1 cellular context compared by ENCODE assay signal in the genomic region with DNA sequence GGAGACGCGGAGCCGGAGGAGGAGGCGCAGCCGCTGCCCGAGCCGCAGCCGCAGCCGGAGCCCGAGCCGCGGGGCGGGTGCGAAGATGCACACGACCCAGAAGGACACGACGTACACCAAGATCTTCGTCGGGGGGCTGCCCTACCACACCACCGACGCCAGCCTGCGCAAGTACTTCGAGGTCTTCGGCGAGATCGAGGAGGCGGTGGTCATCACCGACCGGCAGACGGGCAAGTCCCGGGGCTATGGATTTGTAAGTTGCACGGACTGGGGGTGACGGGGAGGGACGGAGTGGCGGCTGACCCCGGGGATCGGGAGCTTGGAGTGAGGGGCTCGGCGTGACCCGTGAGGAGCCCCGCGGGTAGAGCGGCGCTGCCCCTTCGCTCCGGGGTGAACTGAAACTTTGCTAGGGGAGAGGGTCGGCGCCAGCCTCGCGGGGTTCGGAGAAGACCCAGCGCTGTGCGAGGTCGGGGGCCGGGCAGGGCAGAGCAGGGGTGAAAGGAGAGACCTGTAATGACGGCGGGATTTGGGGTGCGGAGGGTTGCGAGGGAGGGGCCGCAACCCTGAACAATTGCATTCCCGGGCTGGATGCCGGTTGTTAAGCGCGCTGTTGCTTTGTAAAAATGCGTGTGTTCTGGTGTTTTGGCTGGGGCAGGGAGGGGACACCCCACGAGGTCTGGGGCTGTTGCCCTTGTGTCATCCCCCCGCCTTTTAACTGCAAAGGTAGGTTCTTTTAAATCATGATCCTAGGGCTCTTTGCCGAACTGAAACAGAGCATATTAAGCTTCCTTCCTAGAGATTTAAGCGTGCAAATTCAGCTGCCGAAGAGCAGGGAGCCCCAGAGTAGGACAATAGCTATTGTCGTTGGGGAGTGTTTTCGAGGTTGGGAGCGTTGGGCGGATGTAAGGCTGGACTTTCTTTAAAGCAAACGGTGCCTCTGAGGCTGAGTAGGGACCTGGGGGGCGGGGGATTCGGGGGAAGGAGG.
A peak's percentile ranks its signal among the peaks of the same experiment; 100 is the strongest.
TF ChIP-seq lines count a peak whose summit lies in the region.

No MANE protein-coding gene starts in this region.

TF ChIP-seq in HepG2, 621 proteins besides CTCF, POLR2A, EP300 and RAD21 (continued from another document and continues in another):
- peak; percentile 68; the same call in 1 of the 2 replicates for TF ChIP-seq TBX2 (CRISPR knock-in tag; IDR thresholded peaks at IDR 0.05; ENCODE audit: borderline replicate concordance)
- peak; percentile 74; the same call in 1 of the 2 replicates for TF ChIP-seq ZNF232 (CRISPR knock-in tag; IDR thresholded peaks at IDR 0.05; ENCODE audit: borderline replicate concordance)
- TF ChIP-seq ZFP36L2 (CRISPR knock-in tag; IDR thresholded peaks at IDR 0.05): no peak
- TF ChIP-seq SKI (IDR thresholded peaks at IDR 0.05; ENCODE audit: partially characterized antibody): no peak
- TF ChIP-seq, protein P1, sequence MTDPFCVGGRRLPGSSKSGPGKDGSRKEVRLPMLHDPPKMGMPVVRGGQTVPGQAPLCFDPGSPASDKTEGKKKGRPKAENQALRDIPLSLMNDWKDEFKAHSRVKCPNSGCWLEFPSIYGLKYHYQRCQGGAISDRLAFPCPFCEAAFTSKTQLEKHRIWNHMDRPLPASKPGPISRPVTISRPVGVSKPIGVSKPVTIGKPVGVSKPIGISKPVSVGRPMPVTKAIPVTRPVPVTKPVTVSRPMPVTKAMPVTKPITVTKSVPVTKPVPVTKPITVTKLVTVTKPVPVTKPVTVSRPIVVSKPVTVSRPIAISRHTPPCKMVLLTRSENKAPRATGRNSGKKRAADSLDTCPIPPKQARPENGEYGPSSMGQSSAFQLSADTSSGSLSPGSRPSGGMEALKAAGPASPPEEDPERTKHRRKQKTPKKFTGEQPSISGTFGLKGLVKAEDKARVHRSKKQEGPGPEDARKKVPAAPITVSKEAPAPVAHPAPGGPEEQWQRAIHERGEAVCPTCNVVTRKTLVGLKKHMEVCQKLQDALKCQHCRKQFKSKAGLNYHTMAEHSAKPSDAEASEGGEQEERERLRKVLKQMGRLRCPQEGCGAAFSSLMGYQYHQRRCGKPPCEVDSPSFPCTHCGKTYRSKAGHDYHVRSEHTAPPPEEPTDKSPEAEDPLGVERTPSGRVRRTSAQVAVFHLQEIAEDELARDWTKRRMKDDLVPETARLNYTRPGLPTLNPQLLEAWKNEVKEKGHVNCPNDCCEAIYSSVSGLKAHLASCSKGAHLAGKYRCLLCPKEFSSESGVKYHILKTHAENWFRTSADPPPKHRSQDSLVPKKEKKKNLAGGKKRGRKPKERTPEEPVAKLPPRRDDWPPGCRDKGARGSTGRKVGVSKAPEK (CRISPR knock-in tag; IDR thresholded peaks at IDR 0.05; ENCODE audit: borderline replicate concordance): no peak
- no peak for TF ChIP-seq ZIK1 (CRISPR knock-in tag; IDR thresholded peaks at IDR 0.05; ENCODE audit: borderline replicate concordance, low read depth)
- TF ChIP-seq SP1 (IDR thresholded peaks at IDR 0.05): no peak
- peak; percentile 13; the same call in 1 of the 2 replicates for TF ChIP-seq SP1 (CRISPR knock-in tag; IDR thresholded peaks at IDR 0.05)
- TF ChIP-seq AGO1 (IDR thresholded peaks at IDR 0.05; ENCODE audit: low read depth, low read length, poor library complexity, severe bottlenecking): peak; percentile 65
- peak; percentile 90; the same call in 1 of the 2 replicates for TF ChIP-seq ZBTB10 (CRISPR knock-in tag; IDR thresholded peaks at IDR 0.05; ENCODE audit: borderline replicate concordance)
- TF ChIP-seq NFYC (CRISPR knock-in tag; IDR thresholded peaks at IDR 0.05): no peak
- TF ChIP-seq ZNF362 (CRISPR knock-in tag; IDR thresholded peaks at IDR 0.05; ENCODE audit: borderline replicate concordance): no peak
- TF ChIP-seq ZNF547 (CRISPR knock-in tag; IDR thresholded peaks at IDR 0.05): peak; percentile 55
- 0 out of 2 replicates have a peak, but pooled peaks have one; percentile 13 for TF ChIP-seq ELK4 (CRISPR knock-in tag; IDR thresholded peaks at IDR 0.05; ENCODE audit: borderline replicate concordance)
- TF ChIP-seq, protein P2, sequence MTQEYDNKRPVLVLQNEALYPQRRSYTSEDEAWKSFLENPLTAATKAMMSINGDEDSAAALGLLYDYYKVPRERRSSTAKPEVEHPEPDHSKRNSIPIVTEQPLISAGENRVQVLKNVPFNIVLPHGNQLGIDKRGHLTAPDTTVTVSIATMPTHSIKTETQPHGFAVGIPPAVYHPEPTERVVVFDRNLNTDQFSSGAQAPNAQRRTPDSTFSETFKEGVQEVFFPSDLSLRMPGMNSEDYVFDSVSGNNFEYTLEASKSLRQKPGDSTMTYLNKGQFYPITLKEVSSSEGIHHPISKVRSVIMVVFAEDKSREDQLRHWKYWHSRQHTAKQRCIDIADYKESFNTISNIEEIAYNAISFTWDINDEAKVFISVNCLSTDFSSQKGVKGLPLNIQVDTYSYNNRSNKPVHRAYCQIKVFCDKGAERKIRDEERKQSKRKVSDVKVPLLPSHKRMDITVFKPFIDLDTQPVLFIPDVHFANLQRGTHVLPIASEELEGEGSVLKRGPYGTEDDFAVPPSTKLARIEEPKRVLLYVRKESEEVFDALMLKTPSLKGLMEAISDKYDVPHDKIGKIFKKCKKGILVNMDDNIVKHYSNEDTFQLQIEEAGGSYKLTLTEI (CRISPR knock-in tag; conservative IDR thresholded peaks at IDR 0.05): no peak
- peak; percentile 52 for TF ChIP-seq HNRNPLL (IDR thresholded peaks at IDR 0.05; ENCODE audit: low read depth, low read length, poor library complexity, severe bottlenecking)
- no peak for TF ChIP-seq ZNF883 (CRISPR knock-in tag; IDR thresholded peaks at IDR 0.05; ENCODE audit: not compliant biosample characterization)
- no peak for TF ChIP-seq POLR2AphosphoS2 (IDR thresholded peaks at IDR 0.05; ENCODE audit: low read depth, low read length)
- TF ChIP-seq, protein P3, sequence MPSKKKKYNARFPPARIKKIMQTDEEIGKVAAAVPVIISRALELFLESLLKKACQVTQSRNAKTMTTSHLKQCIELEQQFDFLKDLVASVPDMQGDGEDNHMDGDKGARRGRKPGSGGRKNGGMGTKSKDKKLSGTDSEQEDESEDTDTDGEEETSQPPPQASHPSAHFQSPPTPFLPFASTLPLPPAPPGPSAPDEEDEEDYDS (CRISPR knock-in tag; IDR thresholded peaks at IDR 0.05): no peak
- TF ChIP-seq MIER2 (CRISPR knock-in tag; IDR thresholded peaks at IDR 0.05): no peak
- 0 out of 2 replicates have a peak, but pooled peaks have one; percentile 66 for TF ChIP-seq ZNF761 (CRISPR knock-in tag; conservative IDR thresholded peaks at IDR 0.05)
- 0 out of 2 replicates have a peak, but pooled peaks have one; percentile 31 for TF ChIP-seq ZNF317 (CRISPR knock-in tag; IDR thresholded peaks at IDR 0.05)
- TF ChIP-seq ZNF549 (CRISPR knock-in tag; IDR thresholded peaks at IDR 0.05): no peak
- TF ChIP-seq SIX1 (CRISPR knock-in tag; IDR thresholded peaks at IDR 0.05; ENCODE audit: borderline replicate concordance): no peak
- 0 out of 2 replicates have a peak, but pooled peaks have one; percentile 18 for TF ChIP-seq TMF1 (CRISPR knock-in tag; IDR thresholded peaks at IDR 0.05; ENCODE audit: low read depth)
- 0 out of 2 replicates have a peak, but pooled peaks have one; percentile 40 for TF ChIP-seq ZNF589 (CRISPR knock-in tag; conservative IDR thresholded peaks at IDR 0.05)
- TF ChIP-seq, protein P4, sequence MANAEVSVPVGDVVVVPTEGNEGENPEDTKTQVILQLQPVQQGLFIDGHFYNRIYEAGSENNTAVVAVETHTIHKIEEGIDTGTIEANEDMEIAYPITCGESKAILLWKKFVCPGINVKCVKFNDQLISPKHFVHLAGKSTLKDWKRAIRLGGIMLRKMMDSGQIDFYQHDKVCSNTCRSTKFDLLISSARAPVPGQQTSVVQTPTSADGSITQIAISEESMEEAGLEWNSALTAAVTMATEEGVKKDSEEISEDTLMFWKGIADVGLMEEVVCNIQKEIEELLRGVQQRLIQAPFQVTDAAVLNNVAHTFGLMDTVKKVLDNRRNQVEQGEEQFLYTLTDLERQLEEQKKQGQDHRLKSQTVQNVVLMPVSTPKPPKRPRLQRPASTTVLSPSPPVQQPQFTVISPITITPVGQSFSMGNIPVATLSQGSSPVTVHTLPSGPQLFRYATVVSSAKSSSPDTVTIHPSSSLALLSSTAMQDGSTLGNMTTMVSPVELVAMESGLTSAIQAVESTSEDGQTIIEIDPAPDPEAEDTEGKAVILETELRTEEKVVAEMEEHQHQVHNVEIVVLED (CRISPR knock-in tag; IDR thresholded peaks at IDR 0.05; ENCODE audit: borderline replicate concordance): peak; percentile 31; the same call in 1 of the 2 replicates
- no peak for TF ChIP-seq RBAK (CRISPR knock-in tag; IDR thresholded peaks at IDR 0.05)
- 0 out of 2 replicates have a peak, but pooled peaks have one; percentile 64 for TF ChIP-seq ZNF256 (CRISPR knock-in tag; conservative IDR thresholded peaks at IDR 0.05)
- TF ChIP-seq ZNF790 (CRISPR knock-in tag; IDR thresholded peaks at IDR 0.05; ENCODE audit: borderline replicate concordance): peak; percentile 56; the same call in 1 of the 2 replicates
- TF ChIP-seq ZNF788 (CRISPR knock-in tag; IDR thresholded peaks at IDR 0.05; ENCODE audit: borderline replicate concordance): 0 out of 2 replicates have a peak, but pooled peaks have one; percentile 25
- TF ChIP-seq ZNF619 (CRISPR knock-in tag; IDR thresholded peaks at IDR 0.05): 0 out of 2 replicates have a peak, but pooled peaks have one; percentile 36
- no peak for TF ChIP-seq SETDB1 (CRISPR knock-in tag; IDR thresholded peaks at IDR 0.05; ENCODE audit: borderline replicate concordance)
- TF ChIP-seq CBX5 (CRISPR knock-in tag; IDR thresholded peaks at IDR 0.05; ENCODE audit: borderline replicate concordance): no peak
- TF ChIP-seq SP5 (CRISPR knock-in tag; IDR thresholded peaks at IDR 0.05; ENCODE audit: borderline replicate concordance, low read depth): no peak
- TF ChIP-seq, protein P5, sequence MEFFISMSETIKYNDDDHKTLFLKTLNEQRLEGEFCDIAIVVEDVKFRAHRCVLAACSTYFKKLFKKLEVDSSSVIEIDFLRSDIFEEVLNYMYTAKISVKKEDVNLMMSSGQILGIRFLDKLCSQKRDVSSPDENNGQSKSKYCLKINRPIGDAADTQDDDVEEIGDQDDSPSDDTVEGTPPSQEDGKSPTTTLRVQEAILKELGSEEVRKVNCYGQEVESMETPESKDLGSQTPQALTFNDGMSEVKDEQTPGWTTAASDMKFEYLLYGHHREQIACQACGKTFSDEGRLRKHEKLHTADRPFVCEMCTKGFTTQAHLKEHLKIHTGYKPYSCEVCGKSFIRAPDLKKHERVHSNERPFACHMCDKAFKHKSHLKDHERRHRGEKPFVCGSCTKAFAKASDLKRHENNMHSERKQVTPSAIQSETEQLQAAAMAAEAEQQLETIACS (CRISPR knock-in tag; IDR thresholded peaks at IDR 0.05): no peak; the same call in none of the 2 replicates
- peak; percentile 5; the same call in 1 of the 2 replicates for TF ChIP-seq STAG1 (CRISPR knock-in tag; IDR thresholded peaks at IDR 0.05)
- TF ChIP-seq AKAP8 (CRISPR knock-in tag; IDR thresholded peaks at IDR 0.05): no peak
- TF ChIP-seq, protein P6, sequence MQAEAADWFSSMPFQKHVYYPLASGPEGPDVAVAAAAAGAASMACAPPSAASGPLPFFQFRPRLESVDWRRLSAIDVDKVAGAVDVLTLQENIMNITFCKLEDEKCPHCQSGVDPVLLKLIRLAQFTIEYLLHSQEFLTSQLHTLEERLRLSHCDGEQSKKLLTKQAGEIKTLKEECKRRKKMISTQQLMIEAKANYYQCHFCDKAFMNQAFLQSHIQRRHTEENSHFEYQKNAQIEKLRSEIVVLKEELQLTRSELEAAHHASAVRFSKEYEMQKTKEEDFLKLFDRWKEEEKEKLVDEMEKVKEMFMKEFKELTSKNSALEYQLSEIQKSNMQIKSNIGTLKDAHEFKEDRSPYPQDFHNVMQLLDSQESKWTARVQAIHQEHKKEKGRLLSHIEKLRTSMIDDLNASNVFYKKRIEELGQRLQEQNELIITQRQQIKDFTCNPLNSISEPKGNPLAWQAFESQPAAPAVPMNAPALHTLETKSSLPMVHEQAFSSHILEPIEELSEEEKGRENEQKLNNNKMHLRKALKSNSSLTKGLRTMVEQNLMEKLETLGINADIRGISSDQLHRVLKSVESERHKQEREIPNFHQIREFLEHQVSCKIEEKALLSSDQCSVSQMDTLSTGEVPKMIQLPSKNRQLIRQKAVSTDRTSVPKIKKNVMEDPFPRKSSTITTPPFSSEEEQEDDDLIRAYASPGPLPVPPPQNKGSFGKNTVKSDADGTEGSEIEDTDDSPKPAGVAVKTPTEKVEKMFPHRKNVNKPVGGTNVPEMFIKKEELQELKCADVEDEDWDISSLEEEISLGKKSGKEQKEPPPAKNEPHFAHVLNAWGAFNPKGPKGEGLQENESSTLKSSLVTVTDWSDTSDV (CRISPR knock-in tag; IDR thresholded peaks at IDR 0.05): no peak
- TF ChIP-seq ELF4 (CRISPR knock-in tag; IDR thresholded peaks at IDR 0.05; ENCODE audit: borderline replicate concordance): no peak
- TF ChIP-seq ZFP62 (CRISPR knock-in tag; IDR thresholded peaks at IDR 0.05): no peak
- TF ChIP-seq ISX (CRISPR knock-in tag; conservative IDR thresholded peaks at IDR 0.05): no peak
